In genomic region chr6:3227363-3228045, GRCh38 we compare ENCODE assay signal across 1 cellular context.
TF ChIP-seq lines count a peak whose summit lies in the region.

TSS of gene TUBB2B (minus strand) at chr6:3227653. CDS start at chr6:3227543, 110 bp downstream.

TF ChIP-seq in HepG2, 621 proteins besides CTCF, POLR2A, EP300 and RAD21 (continued from another document and continues in another):
- TF ChIP-seq ZBTB40 (IDR thresholded peaks at IDR 0.05) (no peak), ZBTB40 (CRISPR knock-in tag; IDR thresholded peaks at IDR 0.05) (0 out of 2 replicates have a peak, but pooled peaks have one; percentile 37), ZNF501 (CRISPR knock-in tag; IDR thresholded peaks at IDR 0.05) (peak; percentile 56), DR1 (CRISPR knock-in tag; IDR thresholded peaks at IDR 0.05) (no peak), MXD4 (CRISPR knock-in tag; IDR thresholded peaks at IDR 0.05) (no peak), ZNF383 (CRISPR knock-in tag; IDR thresholded peaks at IDR 0.05; ENCODE audit: borderline replicate concordance) (0 out of 2 replicates have a peak, but pooled peaks have one; percentile 39), MAFG (CRISPR knock-in tag; IDR thresholded peaks at IDR 0.05) (no peak), SNAPC2 (CRISPR knock-in tag; IDR thresholded peaks at IDR 0.05) (no peak), PAWR (CRISPR knock-in tag; IDR thresholded peaks at IDR 0.05; ENCODE audit: borderline replicate concordance) (no peak), ZNF768 (CRISPR knock-in tag; IDR thresholded peaks at IDR 0.05) (no peak), ZSCAN30 (CRISPR knock-in tag; IDR thresholded peaks at IDR 0.05) (no peak), ZNF24 (IDR thresholded peaks at IDR 0.05) (no peak), MEIS2 (CRISPR knock-in tag; IDR thresholded peaks at IDR 0.05) (0 out of 2 replicates have a peak, but pooled peaks have one; percentile 7), ZNF362 (CRISPR knock-in tag; IDR thresholded peaks at IDR 0.05; ENCODE audit: borderline replicate concordance) (no peak), SOX13 (IDR thresholded peaks at IDR 0.05) (no peak), SOX13 (CRISPR knock-in tag; conservative IDR thresholded peaks at IDR 0.05 in 1 of 2, IDR thresholded peaks at IDR 0.05 in 1 of 2) (0 out of 4 replicates have a peak, but pooled peaks of 1 of the 2 experiments have one; percentile 10), KLF16 (CRISPR knock-in tag; IDR thresholded peaks at IDR 0.05) (no peak), TBL1XR1 (IDR thresholded peaks at IDR 0.05; ENCODE audit: borderline replicate concordance, low read length, partially characterized antibody) (no peak), ZBTB1 (CRISPR knock-in tag; IDR thresholded peaks at IDR 0.05; ENCODE audit: borderline replicate concordance) (no peak), HBP1 (CRISPR knock-in tag; IDR thresholded peaks at IDR 0.05; ENCODE audit: low read depth) (no peak), AFF4 (CRISPR knock-in tag; IDR thresholded peaks at IDR 0.05) (no peak), FOXK2 (IDR thresholded peaks at IDR 0.05) (no peak), ZNF431 (CRISPR knock-in tag; IDR thresholded peaks at IDR 0.05; ENCODE audit: borderline replicate concordance, low read depth) (no peak), MED1 (CRISPR knock-in tag; IDR thresholded peaks at IDR 0.05) (no peak), ZNF275 (CRISPR knock-in tag; IDR thresholded peaks at IDR 0.05; ENCODE audit: borderline replicate concordance) (no peak), BORCS8-MEF2B (CRISPR knock-in tag; IDR thresholded peaks at IDR 0.05) (no peak), SNAPC5 (CRISPR knock-in tag; IDR thresholded peaks at IDR 0.05; ENCODE audit: borderline replicate concordance) (no peak), BCLAF1 (IDR thresholded peaks at IDR 0.05) (no peak), ZNF280B (CRISPR knock-in tag; IDR thresholded peaks at IDR 0.05; ENCODE audit: borderline replicate concordance) (no peak), PHF8 (CRISPR knock-in tag; IDR thresholded peaks at IDR 0.05) (0 out of 2 replicates have a peak, but pooled peaks have one; percentile 32), ARHGAP35 (CRISPR knock-in tag; IDR thresholded peaks at IDR 0.05; ENCODE audit: borderline replicate concordance) (no peak), TOE1 (CRISPR knock-in tag; IDR thresholded peaks at IDR 0.05) (no peak), ZNF749 (CRISPR knock-in tag; IDR thresholded peaks at IDR 0.05; ENCODE audit: borderline replicate concordance) (0 out of 2 replicates have a peak, but pooled peaks have one; percentile 24)
